In the genomic region with DNA sequence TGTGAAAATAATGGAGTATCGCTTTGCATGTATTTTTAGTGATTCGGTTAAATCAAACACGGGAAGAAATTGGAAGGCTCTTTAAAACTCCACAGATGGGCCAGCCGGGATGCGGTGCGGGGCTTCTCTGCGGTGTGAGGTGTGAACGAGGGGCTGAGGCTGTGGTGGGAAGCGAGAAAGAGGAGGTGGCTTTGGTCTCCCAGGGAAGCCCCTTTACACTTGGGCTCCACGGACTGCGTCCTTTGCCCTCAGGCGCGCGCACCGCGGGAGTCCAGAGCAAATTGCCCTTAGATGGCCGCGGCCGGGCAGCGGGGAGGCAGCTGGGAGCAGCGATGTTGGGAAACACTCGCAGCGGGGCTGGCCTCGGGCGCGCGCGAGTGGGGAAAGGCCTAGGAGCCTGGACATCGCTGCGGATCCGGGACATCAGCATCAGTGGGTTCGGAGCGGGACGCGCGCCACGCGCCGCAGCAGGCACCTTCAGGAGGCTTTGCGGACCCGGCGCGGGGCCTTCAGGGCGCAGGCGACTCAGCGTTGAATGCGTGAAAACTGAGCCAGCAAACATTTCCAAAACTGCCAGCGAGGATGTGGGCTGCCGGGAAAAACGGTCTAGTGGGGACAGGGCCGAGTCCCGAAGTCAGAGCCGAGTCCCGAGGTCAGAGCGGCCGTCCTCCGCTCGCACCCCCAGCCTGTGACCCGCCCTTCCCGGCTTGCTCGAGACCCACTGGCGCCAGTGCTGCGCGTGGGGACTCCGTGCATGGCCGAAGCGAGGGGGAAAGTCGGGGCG, we compare ENCODE assay signal across 18 cellular contexts. TPM values are rescaled to one million over a fixed set of nuclear protein-coding genes. Genes with fewer than 3 reads are reported as not detected.
A peak's percentile ranks its signal among the peaks of the same experiment; 100 is the strongest.
DNase-seq lines count a peak whose midpoint lies in the region; ATAC-seq and TF ChIP-seq lines count a peak whose summit lies in the region.
"Had no signal": no experiment of that assay in that cellular context is flagged by ENCODE, and none has a peak within 500 bp of the region (broad histone marks: within the 10 kb centered on the region; RNA-seq: fewer than 3 reads in every experiment).

No MANE protein-coding gene starts in this region.

- 12 to 29% methylated on average over 66 to 69 of the region's 69 CpGs for WGBS in aorta, 2 donors

- intact Hi-C loops in natural killer cell (cut with micrococcal nuclease) = no loop called here
- intact Hi-C loops in aorta (cut with DNase I) = no loop called here
- intact Hi-C loops in PC-3 (cut with micrococcal nuclease) = no loop called here

- CTCF ChIA-PET in PC-3 (lab: Charles Lee) = interaction anchor here (0.6 kb wide), 1 partner anchor 94 kb away, joined by 3 read pairs; no protein-coding TSS in a partner anchor

- no peaks in the 10 kb centered on the region for H3F3A ChIP-seq in PC-3 (ENCODE audit: low read length, unreplicated experiment)

- TF ChIP-seq CTCF in natural killer cell (IDR thresholded peaks at IDR 0.05) (no peak), endothelial cell (IDR thresholded peaks at IDR 0.05; ENCODE audit: unreplicated experiment) (no peak), PC-3 (conservative IDR thresholded peaks at IDR 0.05; ENCODE audit: low read depth, low read length) (no peak)

- H3K36me3 ChIP-seq in aorta (ENCODE audit: control insufficient read depth in 1 of 2, insufficient read depth in 2 of 2, low read length in 1 of 2) (no peaks in the 10 kb centered on the region), PC-3 (ENCODE audit: low read depth, low read length) (no peaks in the 10 kb centered on the region)
- H3K36me3 ChIP-seq: gastrocnemius medialis, HAP-1, prostate gland had no signal

- no peaks in the 10 kb centered on the region for H3K9me3 Mint-ChIP-seq in natural killer cell
- H3K9me3 Mint-ChIP-seq in natural killer cell treated with Interleukin-12 subunit alpha and Interleukin-12 subunit beta and Interleukin-15 and Interleukin-18, amount 100 ng/mL, for 72 hours = no peaks in the 10 kb centered on the region
- H3K9me3 Mint-ChIP-seq in endothelial cell (ENCODE audit: unreplicated experiment) = peaks cover 10% of the 10 kb centered on the region
- H3K9me3 Mint-ChIP-seq in T-helper 2 cell treated with Interferon-gamma antibody and Interleukin-4, amounts not matched to agents 5 μg/mL and 100 μg/mL, for 36 hours = no peaks in the 10 kb centered on the region

- H3K9me3 ChIP-seq in aorta (ENCODE audit: control insufficient read depth, low read length) (no peaks in the 10 kb centered on the region), PC-3 (ENCODE audit: low read length) (0 out of 2 replicates have a peak, but pooled peaks cover 6% of the 10 kb centered on the region)
- H3K9me3 ChIP-seq: gastrocnemius medialis, HAP-1, prostate gland had no signal

- H3K36me3 Mint-ChIP-seq in natural killer cell (peaks cover 11% of the 10 kb centered on the region), endothelial cell (ENCODE audit: low read depth, unreplicated experiment) (peaks cover 12% of the 10 kb centered on the region)
- H3K36me3 Mint-ChIP-seq in natural killer cell treated with Interleukin-12 subunit alpha and Interleukin-12 subunit beta and Interleukin-15 and Interleukin-18, amount 100 ng/mL, for 72 hours = peaks cover 11% of the 10 kb centered on the region
- no peaks in the 10 kb centered on the region for H3K36me3 Mint-ChIP-seq in T-helper 2 cell treated with Interferon-gamma antibody and Interleukin-4, amounts not matched to agents 5 μg/mL and 100 μg/mL, for 36 hours (ENCODE audit: low read depth)

- H3K27me3 Mint-ChIP-seq in natural killer cell (ENCODE audit: low read depth in 2 of 2) (peaks cover 71 to 76% of the 10 kb centered on the region in 2 donors), endothelial cell (ENCODE audit: unreplicated experiment) (peaks cover 28% of the 10 kb centered on the region)
- H3K27me3 Mint-ChIP-seq in natural killer cell treated with Interleukin-12 subunit alpha and Interleukin-12 subunit beta and Interleukin-15 and Interleukin-18, amount 100 ng/mL, for 72 hours = peaks cover 50% of the 10 kb centered on the region in 2 donors
- peaks cover 77% of the 10 kb centered on the region for H3K27me3 Mint-ChIP-seq in T-helper 2 cell treated with Interferon-gamma antibody and Interleukin-4, amounts not matched to agents 5 μg/mL and 100 μg/mL, for 36 hours (ENCODE audit: low read depth)

- no peak overlapping the region for H3K4me3 ChIP-seq in aorta (ENCODE audit: low read length in 2 of 2)
- no peak overlapping the region for H3K4me3 ChIP-seq in PC-3 (ENCODE audit: low read length)
- H3K4me3 ChIP-seq: gastrocnemius medialis, HAP-1, lung, prostate gland had no signal

- ATAC-seq in natural killer cell (no peak), aorta (ENCODE audit: low FRiP score) (peak; percentile 2), PC-3 (no peak)
- no peak for ATAC-seq in natural killer cell treated with Interleukin-12 subunit alpha and Interleukin-12 subunit beta and Interleukin-15 and Interleukin-18, amount 100 ng/mL, for 72 hours
- ATAC-seq: gastrocnemius medialis had no signal

- H3K4me1 ChIP-seq in aorta (ENCODE audit: control insufficient read depth in 1 of 2, insufficient read depth in 2 of 2, low read length in 2 of 2) (no peaks in the 10 kb centered on the region), PC-3 (ENCODE audit: insufficient read depth, low read length) (no peaks in the 10 kb centered on the region)
- H3K4me1 ChIP-seq: HAP-1 had no signal

- no peak overlapping the region for H3K27ac Mint-ChIP-seq in natural killer cell
- H3K27ac Mint-ChIP-seq in natural killer cell treated with Interleukin-12 subunit alpha and Interleukin-12 subunit beta and Interleukin-15 and Interleukin-18, amount 100 ng/mL, for 72 hours = no peak overlapping the region
- H3K27ac Mint-ChIP-seq in endothelial cell (ENCODE audit: unreplicated experiment) = no peak overlapping the region
- H3K27ac Mint-ChIP-seq in T-helper 2 cell treated with Interferon-gamma antibody and Interleukin-4, amounts not matched to agents 5 μg/mL and 100 μg/mL, for 36 hours = no peak overlapping the region

- H3K4me2 ChIP-seq in PC-3 (ENCODE audit: low read length) = no peak overlapping the region

- BruUV-seq in PC-3 (replicated peaks; lab: Mats Ljungman, UMichigan) = no TSS peak

- no peaks in the 10 kb centered on the region for H3K9me2 ChIP-seq in PC-3 (replicated peaks; ENCODE audit: low read length)

- no peak overlapping the region for H2AFZ ChIP-seq in PC-3 (ENCODE audit: low read length)

- H3K27me3 ChIP-seq in aorta (ENCODE audit: control insufficient read depth in 1 of 2, insufficient read depth in 2 of 2, low read length in 1 of 2) (no peaks in the 10 kb centered on the region), PC-3 (ENCODE audit: low read length) (no peaks in the 10 kb centered on the region)

- H3K4me1 Mint-ChIP-seq in natural killer cell (peaks cover 10 to 14% of the 10 kb centered on the region in 2 donors), endothelial cell (ENCODE audit: unreplicated experiment) (peaks cover 4% of the 10 kb centered on the region)
- H3K4me1 Mint-ChIP-seq in natural killer cell treated with Interleukin-12 subunit alpha and Interleukin-12 subunit beta and Interleukin-15 and Interleukin-18, amount 100 ng/mL, for 72 hours (ENCODE audit: low read depth in 2 of 2) = peaks cover 0 to 17% of the 10 kb centered on the region in 2 donors
- H3K4me1 Mint-ChIP-seq in T-helper 2 cell treated with Interferon-gamma antibody and Interleukin-4, amounts not matched to agents 5 μg/mL and 100 μg/mL, for 36 hours (ENCODE audit: low read depth) = no peaks in the 10 kb centered on the region

- no peaks in the 10 kb centered on the region for H3K79me2 ChIP-seq in PC-3 (ENCODE audit: low read length)

- H3K4me3 Mint-ChIP-seq in natural killer cell (peak overlapping the region; percentile 74), endothelial cell (ENCODE audit: unreplicated experiment) (peak overlapping the region; percentile 63)
- H3K4me3 Mint-ChIP-seq in natural killer cell treated with Interleukin-12 subunit alpha and Interleukin-12 subunit beta and Interleukin-15 and Interleukin-18, amount 100 ng/mL, for 72 hours = no peak overlapping the region
- H3K4me3 Mint-ChIP-seq in T-helper 2 cell treated with Interferon-gamma antibody and Interleukin-4, amounts not matched to agents 5 μg/mL and 100 μg/mL, for 36 hours = no peak overlapping the region

- no peak overlapping the region for H3K27ac ChIP-seq in aorta (ENCODE audit: low read depth in 1 of 2, low read length in 2 of 2)
- no peak overlapping the region for H3K27ac ChIP-seq in PC-3 (ENCODE audit: low read length)
- H3K27ac ChIP-seq: gastrocnemius medialis, prostate gland had no signal

- no peaks in the 10 kb centered on the region for H4K20me1 ChIP-seq in PC-3 (ENCODE audit: low read length)

- no peak overlapping the region for H3K9ac ChIP-seq in PC-3 (ENCODE audit: low read length)

- DNase-seq in natural killer cell (no peak), endothelial cell (ENCODE audit: low spot score) (no peak), mesenteric fat pad (ENCODE audit: low spot score) (peak; percentile 88), aorta (no peak), PC-3 (no peak)
- DNase-seq in natural killer cell treated with Interleukin-12 subunit alpha and Interleukin-12 subunit beta and Interleukin-15 and Interleukin-18, amount 100 ng/mL, for 72 hours (ENCODE audit: low spot score) = no peak
- no peak for DNase-seq in T-helper 2 cell treated with Interferon-gamma antibody and Interleukin-4, amounts not matched to agents 5 μg/mL and 100 μg/mL, for 36 hours (ENCODE audit: low spot score)
- no peak for DNase-seq in stimulated activated CD4-positive, alpha-beta T cell treated with anti-CD3 and anti-CD28 coated beads, Interleukin-12 subunit alpha, Interleukin-12 subunit beta, amount 100 ng/mL, for 4 hours
- DNase-seq: activated naive CD4-positive, alpha-beta T cell treated with anti-CD3 and anti-CD28 coated beads, Interleukin-2, amount 50 U/mL, for 16 hours; DND-41; gastrocnemius medialis; NCI-H226; stimulated activated CD4-positive, alpha-beta T cell treated with anti-CD3 and anti-CD28 coated beads, Interleukin-2, amount 100 ng/mL, for 48 hours; stimulated activated naive CD4-positive, alpha-beta T cell had no signal

- POLR2A ChIA-PET in PC-3 (lab: Charles Lee; ENCODE audit: unreplicated experiment) = no interaction called here

RNA-seq across cellular contexts. Expression of a gene that starts 6.5 kb away (rescaled TPM):
- total RNA-seq in natural killer cell = not detected
- not detected for total RNA-seq in natural killer cell treated with Interleukin-12 subunit alpha and Interleukin-12 subunit beta and Interleukin-15 and Interleukin-18, amount 100 ng/mL, for 72 hours
- not detected for total RNA-seq in endothelial cell (ENCODE audit: unreplicated experiment)
- not detected for total RNA-seq in mesenteric fat pad
- 1 to 10 TPM in 1 of 2 donors, not detected in 1; 4.3 TPM for total RNA-seq in aorta
- polyA plus RNA-seq in aorta = 1 to 10 TPM in 1 of 2 donors, not detected in 1; 1.5 TPM
- total RNA-seq in PC-3 (2014; rRNA removed) = not detected in 2 replicates
- total RNA-seq: gastrocnemius medialis; T-helper 2 cell treated with Interferon-gamma antibody and Interleukin-4, amounts not matched to agents 100 ng/mL and 5 ng/mL, for 36 hours had no signal

Comparison
In these comparisons a context has a peak if more than half of its experiments do, and no peak if none do; other contexts are left out.
1. H3K4me3 Mint-ChIP-seq: peak in natural killer cell (single experiment) and endothelial cell (single experiment); none in natural killer cell treated with Interleukin-12 subunit alpha and Interleukin-12 subunit beta and Interleukin-15 and Interleukin-18, amount 100 ng/mL, for 72 hours (single experiment) and T-helper 2 cell treated with Interferon-gamma antibody and Interleukin-4, amounts not matched to agents 5 μg/mL and 100 μg/mL, for 36 hours (single experiment).